Comparison of ENCODE assay signal across 6 cellular contexts in the genomic region with DNA sequence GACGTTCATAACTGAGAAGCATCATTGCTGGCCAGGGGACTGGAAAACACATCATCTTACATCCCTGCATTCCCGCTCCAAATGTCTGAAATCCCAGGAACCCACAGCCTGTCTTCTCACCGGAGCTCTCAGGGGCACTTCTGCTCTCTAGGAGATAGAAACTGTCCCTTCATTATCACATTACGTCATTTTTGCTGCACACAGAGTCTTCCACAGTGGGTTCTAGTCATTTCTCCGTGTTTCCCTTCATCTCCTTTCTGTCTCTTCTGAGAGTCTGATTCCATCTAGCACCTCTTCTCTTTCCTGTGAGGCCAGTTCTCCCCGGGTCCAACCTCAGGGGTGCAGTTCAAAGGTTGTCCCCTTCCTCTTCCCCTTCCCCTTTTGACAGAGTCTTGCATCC. TPM values are rescaled to one million over a fixed set of nuclear protein-coding genes. Genes with fewer than 3 reads are reported as not detected.
"Had no signal": no experiment of that assay in that cellular context is flagged by ENCODE, and none has a peak within 500 bp of the region (broad histone marks: within the 10 kb centered on the region; RNA-seq: fewer than 3 reads in every experiment).

No MANE protein-coding gene starts in this region.

RNA-seq across cellular contexts. Expression of gene IGLL1, which starts 15.8 kb away (rescaled TPM):
- total RNA-seq: GM23248, H4, H7, HFFc6, HT1080, IMR-90 had no signal
- polyA plus RNA-seq: GM23248, IMR-90 had no signal

RNA-seq across cellular contexts. Expression of gene DRICH1, which starts 36.2 kb away (rescaled TPM):
- total RNA-seq: GM23248, H4, H7, IMR-90 had no signal
- polyA plus RNA-seq: GM23248 had no signal
